Comparison of ENCODE assay signal across 25 cellular contexts in genomic region chr12:4444031-4444430, GRCh38. TPM values are rescaled to one million over a fixed set of nuclear protein-coding genes. Genes with fewer than 3 reads are reported as not detected.
DNase-seq lines count a peak whose midpoint lies in the region; ATAC-seq and TF ChIP-seq lines count a peak whose summit lies in the region.
"Had no signal": no experiment of that assay in that cellular context is flagged by ENCODE, and none has a peak within 500 bp of the region (broad histone marks: within the 10 kb centered on the region; RNA-seq: fewer than 3 reads in every experiment).

No MANE protein-coding gene starts in this region.

- H3K27me3 ChIP-seq in colonic mucosa (no peaks in the 10 kb centered on the region), lung (ENCODE audit: control insufficient read depth, insufficient read depth) (no peaks in the 10 kb centered on the region)
- H3K27me3 ChIP-seq: Peyer's patch had no signal

- peak overlapping the region; percentile 82 for H3K27ac Mint-ChIP-seq in stimulated activated naive B cell treated with anti-CD40 and anti-IgM and Interleukin-4, amounts not matched to agents 10 μg/mL and 1 μg/mL and 100 μg/mL, for 72 hours
- H3K27ac Mint-ChIP-seq in natural killer cell: no peak overlapping the region
- H3K27ac Mint-ChIP-seq: CD14-positive monocyte, IgD-negative memory B cell had no signal

- H3K4me3 ChIP-seq in colonic mucosa: no peak overlapping the region
- H3K4me3 ChIP-seq in lung: no peak overlapping the region
- H3K4me3 ChIP-seq: Peyer's patch had no signal

- H3K9ac ChIP-seq in colonic mucosa (ENCODE audit: low read depth in 2 of 2, low read length in 2 of 2): no peak overlapping the region

- TF ChIP-seq CTCF in GM13977 (IDR thresholded peaks at IDR 0.05; ENCODE audit: extremely low read depth, insufficient read depth, missing control alignments): no peak
- TF ChIP-seq CTCF in colonic mucosa (IDR thresholded peaks at IDR 0.05): no peak
- no peak for TF ChIP-seq CTCF in lung (IDR thresholded peaks at IDR 0.05; ENCODE audit: control extremely low read depth, extremely low read depth)
- TF ChIP-seq CTCF in natural killer cell (IDR thresholded peaks at IDR 0.05): no peak

- intact Hi-C loops in colonic mucosa (cut with DNase I) (no loop called here), natural killer cell (cut with micrococcal nuclease) (no loop called here)

- H3K4me1 ChIP-seq in colonic mucosa (no peaks in the 10 kb centered on the region), lung (ENCODE audit: control insufficient read depth in 2 of 2, insufficient read depth in 2 of 2, low read length in 2 of 2) (peaks cover 0 to 5% of the 10 kb centered on the region in 2 donors)

- no peak overlapping the region for H3K4me3 Mint-ChIP-seq in stimulated activated naive B cell treated with anti-CD40 and anti-IgM and Interleukin-4, amounts not matched to agents 10 μg/mL and 1 μg/mL and 100 μg/mL, for 72 hours
- no peak overlapping the region for H3K4me3 Mint-ChIP-seq in natural killer cell
- H3K4me3 Mint-ChIP-seq: CD14-positive monocyte, H9, IgD-negative memory B cell had no signal

- DNase-seq in GM13977 (ENCODE audit: low spot score): peak; percentile 5
- peak; percentile 5 for DNase-seq in colonic mucosa
- DNase-seq in lung (ENCODE audit: low spot score): peak; percentile 24
- no peak for DNase-seq in stimulated activated naive B cell treated with anti-CD40 and anti-IgM and Interleukin-4, amounts not matched to agents 10 μg/mL and 1 μg/mL and 100 μg/mL, for 72 hours
- no peak for DNase-seq in natural killer cell
- DNase-seq: ACHN; DMS79 treated with DMSO at 0.1 percent for 48 hours; Karpas-422; NCI-H1092 treated with DMSO at 0.1 percent for 48 hours; NCI-H146; NCI-H2029 treated with DMSO at 0.1 percent for 48 hours; NCI-H2171; NCI-H446 treated with DMSO at 0.1 percent for 48 hours; NK-92 treated with Interleukin-12 subunit alpha and Interleukin-12 subunit beta, amount 100 ng/mL, for 24 hours had no signal

- H3K4me1 Mint-ChIP-seq in stimulated activated naive B cell treated with anti-CD40 and anti-IgM and Interleukin-4, amounts not matched to agents 10 μg/mL and 1 μg/mL and 100 μg/mL, for 72 hours: peaks cover 33 to 55% of the 10 kb centered on the region in 2 donors
- no peaks in the 10 kb centered on the region for H3K4me1 Mint-ChIP-seq in natural killer cell

- H3K36me3 Mint-ChIP-seq in stimulated activated naive B cell treated with anti-CD40 and anti-IgM and Interleukin-4, amounts not matched to agents 10 μg/mL and 1 μg/mL and 100 μg/mL, for 72 hours: peaks cover 0 to 2% of the 10 kb centered on the region in 2 donors
- H3K36me3 Mint-ChIP-seq in natural killer cell: no peaks in the 10 kb centered on the region

- H3K27ac ChIP-seq in colonic mucosa: no peak overlapping the region
- no peak overlapping the region for H3K27ac ChIP-seq in lung (ENCODE audit: low read depth in 1 of 2, low read length in 1 of 2)
- H3K27ac ChIP-seq: Peyer's patch had no signal

- ATAC-seq in lung (ENCODE audit: insufficient read depth, low FRiP score): no peak
- ATAC-seq in stimulated activated naive B cell treated with anti-CD40 and anti-IgM and Interleukin-4, amounts not matched to agents 10 μg/mL and 1 μg/mL and 100 μg/mL, for 72 hours (replicated peaks): no peak
- ATAC-seq in natural killer cell: no peak
- ATAC-seq in GM19455 (IDR thresholded peaks at IDR 0.05; ENCODE audit: unreplicated experiment): no peak
- ATAC-seq in HG02970 (IDR thresholded peaks at IDR 0.05; ENCODE audit: low FRiP score, unreplicated experiment): no peak
- no peak for ATAC-seq in GM21447 (IDR thresholded peaks at IDR 0.05; ENCODE audit: unreplicated experiment)
- ATAC-seq: Right ventricle myocardium inferior had no signal

- H3K9me3 Mint-ChIP-seq in stimulated activated naive B cell treated with anti-CD40 and anti-IgM and Interleukin-4, amounts not matched to agents 10 μg/mL and 1 μg/mL and 100 μg/mL, for 72 hours: no peaks in the 10 kb centered on the region
- H3K9me3 Mint-ChIP-seq in natural killer cell: no peaks in the 10 kb centered on the region
- H3K9me3 Mint-ChIP-seq: CD14-positive monocyte had no signal

- in situ Hi-C loops in GM13977 (cut with MboI; ENCODE audit: low pct_unique_long_range_greater_than_20kb, low sequenced_read_pairs, unreplicated experiment): no loop called here

- H3K36me3 ChIP-seq in colonic mucosa (no peaks in the 10 kb centered on the region), lung (ENCODE audit: control insufficient read depth in 2 of 2, insufficient read depth in 2 of 2, low read length in 2 of 2) (no peaks in the 10 kb centered on the region)
- H3K36me3 ChIP-seq: Peyer's patch had no signal

- WGBS in lung, 2 donors: 87 to 93% methylated on average over 8 of the region's 8 CpGs

- H3K27me3 Mint-ChIP-seq in stimulated activated naive B cell treated with anti-CD40 and anti-IgM and Interleukin-4, amounts not matched to agents 10 μg/mL and 1 μg/mL and 100 μg/mL, for 72 hours: peaks cover 0 to 9% of the 10 kb centered on the region in 2 donors
- peaks cover 6 to 10% of the 10 kb centered on the region in 2 donors for H3K27me3 Mint-ChIP-seq in natural killer cell (ENCODE audit: low read depth in 2 of 2)

- H3K9me3 ChIP-seq in colonic mucosa: no peaks in the 10 kb centered on the region
- no peaks in the 10 kb centered on the region for H3K9me3 ChIP-seq in lung (ENCODE audit: control insufficient read depth in 2 of 2, insufficient read depth in 1 of 2, low read length in 1 of 2)
- H3K9me3 ChIP-seq: Peyer's patch had no signal

RNA-seq across cellular contexts. Expression of gene FGF6, which starts 1.6 kb away (rescaled TPM):
- not detected for total RNA-seq in colonic mucosa
- not detected for total RNA-seq in lung
- polyA plus RNA-seq in lung: not detected
- not detected for total RNA-seq in natural killer cell
- total RNA-seq: G401, H9, MCF 10A, Peyer's patch, Right ventricle myocardium inferior, SK-MEL-5 had no signal
- polyA plus RNA-seq: CD14-positive monocyte, IgD-negative memory B cell had no signal

Comparison
In these comparisons a context has a peak if more than half of its experiments do, and no peak if none do; other contexts are left out.
1. DNase-seq: peak in GM13977 (single experiment), colonic mucosa (single experiment) and lung (single experiment); none in stimulated activated naive B cell treated with anti-CD40 and anti-IgM and Interleukin-4, amounts not matched to agents 10 μg/mL and 1 μg/mL and 100 μg/mL, for 72 hours (single experiment) and natural killer cell (single experiment).